In genomic region chr3:184250167-184250828, GRCh38 we compare ENCODE assay signal across 8 cellular contexts. TPM values are rescaled to one million over a fixed set of nuclear protein-coding genes. Genes with fewer than 3 reads are reported as not detected.
DNase-seq lines count a peak whose midpoint lies in the region; ATAC-seq, FAIRE-seq and TF ChIP-seq lines count a peak whose summit lies in the region.

No MANE protein-coding gene starts in this region.

- peak; percentile 97 for TF ChIP-seq CTCF in AG04450 (IDR thresholded peaks at IDR 0.05; ENCODE audit: low read depth, low read length)
- peak; percentile 90 for TF ChIP-seq CTCF in WERI-Rb-1 (IDR thresholded peaks at IDR 0.05; ENCODE audit: low read depth, low read length)
- TF ChIP-seq CTCF in keratinocyte (optimal IDR thresholded peaks at IDR 0.05 in 1 of 3, IDR thresholded peaks at IDR 0.05 in 1 of 3, conservative IDR thresholded peaks at IDR 0.05 in 1 of 3; ENCODE audit: extremely low read depth in 1 of 3, insufficient read depth in 2 of 3, low read length in 3 of 3): peak; percentile 91 to 98 (median 92)

- H3K27me3 ChIP-seq in AG04450 (ENCODE audit: control insufficient read depth, insufficient read depth, low read length) (no peaks in the 10 kb centered on the region), WERI-Rb-1 (ENCODE audit: insufficient read depth, low read depth, severe bottlenecking) (no peaks in the 10 kb centered on the region), keratinocyte (ENCODE audit: control insufficient read depth, extremely low read depth, insufficient read depth, low read length) (no peaks in the 10 kb centered on the region)

- peak overlapping the region; percentile 97 for H3K4me2 ChIP-seq in keratinocyte (ENCODE audit: control insufficient read depth, extremely low read depth, insufficient read depth, low read depth, low read length)

- H2AFZ ChIP-seq in keratinocyte (ENCODE audit: control insufficient read depth, low read length): peak overlapping the region; percentile 93

- dilution Hi-C loops in keratinocyte (cut with MboI; ENCODE audit: extremely low pct_ligation_motif_present, low sequenced_read_pairs): no loop called here

- peak; percentile 81 for FAIRE-seq in keratinocyte (lab: Jason Lieb, UNC)

- POLR2A ChIA-PET in AG04450 (lab: Yijun Ruan, JAX): interaction anchor here (0.6 to 0.8 kb wide), 2 partner anchors 39 to 65 kb away, joined by 3 to 4 read pairs; no protein-coding TSS in a partner anchor

- peaks cover 8% of the 10 kb centered on the region for H3K4me1 ChIP-seq in keratinocyte (ENCODE audit: control insufficient read depth, extremely low read depth, insufficient read depth, low read length)

- peak overlapping the region; percentile 88 for H3K4me3 ChIP-seq in AG04450 (ENCODE audit: low read depth, low read length)
- H3K4me3 ChIP-seq in WERI-Rb-1 (ENCODE audit: low read depth, low read length): peak overlapping the region; percentile 60
- H3K4me3 ChIP-seq in keratinocyte (ENCODE audit: control insufficient read depth in 2 of 3, extremely low read depth in 1 of 3, insufficient read depth in 2 of 3, low read depth in 1 of 3, low read length in 3 of 3): peak overlapping the region; percentile 75 to 100 (median 100)

- DNase-seq in AG04450 (ENCODE audit: low read depth, low spot score) (peak; percentile 61), NCI-H2171 treated with DMSO at 0.1 percent for 48 hours (lab: John Stamatoyannopoulos, UW) (peak; percentile 96), WERI-Rb-1 (peak; percentile 93), caudate nucleus (lab: John Stamatoyannopoulos, UW) (peak in 56 of 61 donors; percentile 15 to 89 (median 55)), keratinocyte (ENCODE audit: low read depth, low spot score) (peak; percentile 81)
- DNase-seq in stimulated activated CD4-positive, alpha-beta T cell treated with anti-CD3 and anti-CD28 coated beads, Interleukin-15, amount 100 ng/mL, for 1 hour (ENCODE audit: low read depth in 1 of 2, low spot score in 1 of 2): peak; percentile 76 to 81

- H3K27ac ChIP-seq in AG04450 (ENCODE audit: low read depth, low read length) (peak overlapping the region; percentile 68), WERI-Rb-1 (peak overlapping the region; percentile 86), caudate nucleus (ENCODE audit: low read depth, low read length) (no peak overlapping the region), keratinocyte (ENCODE audit: control insufficient read depth, insufficient read depth, low read length) (peak overlapping the region; percentile 89)

- peak overlapping the region; percentile 91 for H3K9ac ChIP-seq in keratinocyte (ENCODE audit: control insufficient read depth, extremely low read depth, insufficient read depth, low read length)

- H4K20me1 ChIP-seq in keratinocyte (ENCODE audit: control insufficient read depth, extremely low read depth, insufficient read depth, low read length): no peaks in the 10 kb centered on the region

- ATAC-seq in GM18870 (IDR thresholded peaks at IDR 0.05; ENCODE audit: unreplicated experiment) (peak; percentile 70), HG03139 (IDR thresholded peaks at IDR 0.05; ENCODE audit: unreplicated experiment) (peak; percentile 42)

- H3K9me3 ChIP-seq in AG04450 (ENCODE audit: control insufficient read depth, insufficient read depth, low read length) (peaks cover 4% of the 10 kb centered on the region; the same call in 1 of the 2 replicates), WERI-Rb-1 (ENCODE audit: severe bottlenecking) (no peaks in the 10 kb centered on the region), keratinocyte (ENCODE audit: control insufficient read depth, low read depth, low read length) (no peaks in the 10 kb centered on the region)

- CTCF ChIA-PET in AG04450 (lab: Charles Lee): interaction anchor here (0.6 to 2.8 kb wide), 61 partner anchors 8 to 460 kb away, joined by 3 to 22 read pairs (median 4); partner anchors contain the start of genes ABCC5, ABCF3, CAMK2N2 and DVL3

- peaks cover 25% of the 10 kb centered on the region for H3K79me2 ChIP-seq in keratinocyte (ENCODE audit: control insufficient read depth, insufficient read depth, low read length)

- peaks cover 2% of the 10 kb centered on the region for H3K9me1 ChIP-seq in keratinocyte (ENCODE audit: control insufficient read depth, extremely low read depth, insufficient read depth, low read length)

- no peaks in the 10 kb centered on the region; the same call in 1 of the 2 replicates for H3K36me3 ChIP-seq in WERI-Rb-1
- H3K36me3 ChIP-seq in keratinocyte (ENCODE audit: control insufficient read depth in 2 of 2, extremely low read depth in 1 of 2, insufficient read depth in 2 of 2, low read length in 2 of 2): peaks cover 3 to 4% of the 10 kb centered on the region in 2 experiments

RNA-seq across cellular contexts. Expression of gene EEF1AKMT4, which starts 0.8 kb away (rescaled TPM):
- polyA plus RNA-seq in AG04450 (2011; rRNA removed): 3.2 and 4.0 TPM in 2 replicates
- polyA minus RNA-seq in AG04450 (2011; rRNA and poly(A)+ RNA removed): 2.3 and 4.3 TPM in 2 replicates
- polyA plus RNA-seq in keratinocyte: 10.8 to 18.6 TPM (median 13.2 TPM) in 3 replicates
- 0.66 TPM for polyA plus RNA-seq in keratinocyte (2011; ENCODE audit: low read depth)
- polyA plus RNA-seq in keratinocyte (2011; cell fraction: cytosol; rRNA removed): 12.5 and 20.2 TPM in 2 replicates
- polyA plus RNA-seq in keratinocyte (2011; cell fraction: nucleus; rRNA removed): 10.1 and 10.5 TPM in 2 replicates
- 11.6 and 12.0 TPM in 2 replicates for polyA plus RNA-seq in keratinocyte (2012; ENCODE audit: low replicate concordance)
- polyA minus RNA-seq in keratinocyte: 16.2 to 29.1 TPM (median 19.3 TPM) in 3 replicates
- polyA minus RNA-seq in keratinocyte (2011; cell fraction: cytosol; rRNA and poly(A)+ RNA removed): 18.0 TPM
- polyA minus RNA-seq in keratinocyte (2011; cell fraction: nucleus; rRNA and poly(A)+ RNA removed): 4.1 and 4.5 TPM in 2 replicates

RNA-seq across cellular contexts. Expression of gene ALG3, which starts 1.5 kb away (rescaled TPM):
- polyA plus RNA-seq in AG04450 (2011; rRNA removed) (35.6 and 44.5 TPM in 2 replicates), keratinocyte (44.4 to 49.6 TPM (median 48.2 TPM) in 3 replicates)
- polyA minus RNA-seq in AG04450 (2011; rRNA and poly(A)+ RNA removed): 107 and 122 TPM in 2 replicates
- polyA plus RNA-seq in keratinocyte (2011; ENCODE audit: low read depth): 16.6 TPM
- 43.6 and 51.1 TPM in 2 replicates for polyA plus RNA-seq in keratinocyte (2011; cell fraction: cytosol; rRNA removed)
- polyA plus RNA-seq in keratinocyte (2011; cell fraction: nucleus; rRNA removed): 61.7 and 62.7 TPM in 2 replicates
- polyA plus RNA-seq in keratinocyte (2012; ENCODE audit: low replicate concordance): 48.9 and 57.1 TPM in 2 replicates
- 171 to 295 TPM (median 171 TPM) in 3 replicates for polyA minus RNA-seq in keratinocyte
- polyA minus RNA-seq in keratinocyte (2011; cell fraction: cytosol; rRNA and poly(A)+ RNA removed): 83.3 TPM
- polyA minus RNA-seq in keratinocyte (2011; cell fraction: nucleus; rRNA and poly(A)+ RNA removed): 33.0 and 43.5 TPM in 2 replicates

RNA-seq across cellular contexts. Expression of gene CAMK2N2, which starts 11.1 kb away (rescaled TPM):
- polyA plus RNA-seq in AG04450 (2011; rRNA removed) (0.07 and 0.27 TPM in 2 replicates), keratinocyte (0.06 to 0.29 TPM (median 0.18 TPM) in 3 replicates)
- 0.22 TPM in 1 of 2 replicates, not detected in the other for polyA minus RNA-seq in AG04450 (2011; rRNA and poly(A)+ RNA removed)
- polyA plus RNA-seq in keratinocyte (2011; ENCODE audit: low read depth): not detected
- 0.13 and 0.27 TPM in 2 replicates for polyA plus RNA-seq in keratinocyte (2011; cell fraction: cytosol; rRNA removed)
- 0.11 and 0.13 TPM in 2 replicates for polyA plus RNA-seq in keratinocyte (2011; cell fraction: nucleus; rRNA removed)
- 0.60 TPM in 1 of 2 replicates, not detected in the other for polyA plus RNA-seq in keratinocyte (2012; ENCODE audit: low replicate concordance)
- polyA minus RNA-seq in keratinocyte: 0.16 to 0.30 TPM in 2 of 3 replicates, not detected in the other
- not detected for polyA minus RNA-seq in keratinocyte (2011; cell fraction: cytosol; rRNA and poly(A)+ RNA removed)
- polyA minus RNA-seq in keratinocyte (2011; cell fraction: nucleus; rRNA and poly(A)+ RNA removed): not detected in 2 replicates

RNA-seq across cellular contexts. Expression of gene VWA5B2, which starts 20.9 kb away (rescaled TPM):
- polyA plus RNA-seq in AG04450 (2011; rRNA removed): not detected in 2 replicates
- not detected in 2 replicates for polyA minus RNA-seq in AG04450 (2011; rRNA and poly(A)+ RNA removed)
- polyA plus RNA-seq in keratinocyte: not detected in 3 replicates
- polyA plus RNA-seq in keratinocyte (2011; ENCODE audit: low read depth): not detected
- polyA plus RNA-seq in keratinocyte (2011; cell fraction: cytosol; rRNA removed): not detected in 2 replicates
- polyA plus RNA-seq in keratinocyte (2011; cell fraction: nucleus; rRNA removed): not detected in 2 replicates
- 0.68 TPM in 1 of 2 replicates, not detected in the other for polyA plus RNA-seq in keratinocyte (2012; ENCODE audit: low replicate concordance)
- not detected in 3 replicates for polyA minus RNA-seq in keratinocyte
- not detected for polyA minus RNA-seq in keratinocyte (2011; cell fraction: cytosol; rRNA and poly(A)+ RNA removed)
- not detected in 2 replicates for polyA minus RNA-seq in keratinocyte (2011; cell fraction: nucleus; rRNA and poly(A)+ RNA removed)

RNA-seq across cellular contexts. Expression of gene ECE2, which starts 25.5 kb away (rescaled TPM):
- not detected in 2 replicates for polyA plus RNA-seq in AG04450 (2011; rRNA removed)
- not detected in 2 replicates for polyA minus RNA-seq in AG04450 (2011; rRNA and poly(A)+ RNA removed)
- not detected in 3 replicates for polyA plus RNA-seq in keratinocyte
- not detected for polyA plus RNA-seq in keratinocyte (2011; ENCODE audit: low read depth)
- not detected in 2 replicates for polyA plus RNA-seq in keratinocyte (2011; cell fraction: cytosol; rRNA removed)
- polyA plus RNA-seq in keratinocyte (2011; cell fraction: nucleus; rRNA removed): not detected in 2 replicates
- not detected in 2 replicates for polyA plus RNA-seq in keratinocyte (2012; ENCODE audit: low replicate concordance)
- not detected in 3 replicates for polyA minus RNA-seq in keratinocyte
- not detected for polyA minus RNA-seq in keratinocyte (2011; cell fraction: cytosol; rRNA and poly(A)+ RNA removed)
- not detected in 2 replicates for polyA minus RNA-seq in keratinocyte (2011; cell fraction: nucleus; rRNA and poly(A)+ RNA removed)
